In genomic region chr21:32712043-32712442, GRCh38 we compare ENCODE assay signal across 8 cellular contexts. TPM values are rescaled to one million over a fixed set of nuclear protein-coding genes. Genes with fewer than 3 reads are reported as not detected.
DNase-seq lines count a peak whose midpoint lies in the region; ATAC-seq lines count a peak whose summit lies in the region.

No MANE protein-coding gene starts in this region.

- peak; percentile 77 for DNase-seq in activated CD8-positive, alpha-beta memory T cell treated with anti-CD3 and anti-CD28 coated beads, Interleukin-2, amount 10 ng/mL, durations not matched to agents 7 days and 5 days
- DNase-seq in activated CD8-positive, alpha-beta memory T cell treated with anti-CD3 and anti-CD28 coated beads for 24 hours, result no peak
- DNase-seq in M059J (ENCODE audit: low read depth) (peak; percentile 11), NCI-H510A (lab: John Stamatoyannopoulos, UW) (no peak), T1000 (lab: John Stamatoyannopoulos, UW) (no peak), EL (no peak)
- no peak for DNase-seq in natural killer cell treated with Interleukin-12 subunit alpha and Interleukin-12 subunit beta and Interleukin-15 and Interleukin-18, amount 100 ng/mL, for 72 hours (ENCODE audit: low spot score)

- peaks cover 20% of the 10 kb centered on the region for H3K36me3 Mint-ChIP-seq in activated CD8-positive, alpha-beta memory T cell treated with anti-CD3 and anti-CD28 coated beads, Interleukin-2, amount 10 ng/mL, durations not matched to agents 7 days and 5 days
- no peaks in the 10 kb centered on the region for H3K36me3 Mint-ChIP-seq in natural killer cell treated with Interleukin-12 subunit alpha and Interleukin-12 subunit beta and Interleukin-15 and Interleukin-18, amount 100 ng/mL, for 72 hours

- peaks cover 21% of the 10 kb centered on the region for H3K4me1 Mint-ChIP-seq in activated CD8-positive, alpha-beta memory T cell treated with anti-CD3 and anti-CD28 coated beads, Interleukin-2, amount 10 ng/mL, durations not matched to agents 7 days and 5 days
- H3K4me1 Mint-ChIP-seq in natural killer cell treated with Interleukin-12 subunit alpha and Interleukin-12 subunit beta and Interleukin-15 and Interleukin-18, amount 100 ng/mL, for 72 hours (ENCODE audit: low read depth in 2 of 2), result peaks cover 24 to 28% of the 10 kb centered on the region in 2 donors

- H3K9me3 Mint-ChIP-seq in activated CD8-positive, alpha-beta memory T cell treated with anti-CD3 and anti-CD28 coated beads, Interleukin-2, amount 10 ng/mL, durations not matched to agents 7 days and 5 days (ENCODE audit: low read depth), result no peaks in the 10 kb centered on the region
- H3K9me3 Mint-ChIP-seq in natural killer cell treated with Interleukin-12 subunit alpha and Interleukin-12 subunit beta and Interleukin-15 and Interleukin-18, amount 100 ng/mL, for 72 hours, result no peaks in the 10 kb centered on the region

- CTCF ChIA-PET in activated CD8-positive, alpha-beta memory T cell treated with anti-CD3 and anti-CD28 coated beads, Interleukin-2, amount 10 ng/mL, durations not matched to agents 7 days and 5 days (lab: Charles Lee), result interaction anchor here (1.1 to 2.0 kb wide), 3 partner anchors 13 to 16 kb away, joined by 4 to 9 read pairs (median 5); partner anchors contain the start of gene SYNJ1

- no peak overlapping the region for H3K27ac Mint-ChIP-seq in activated CD8-positive, alpha-beta memory T cell treated with anti-CD3 and anti-CD28 coated beads, Interleukin-2, amount 10 ng/mL, durations not matched to agents 7 days and 5 days
- no peak overlapping the region for H3K27ac Mint-ChIP-seq in natural killer cell treated with Interleukin-12 subunit alpha and Interleukin-12 subunit beta and Interleukin-15 and Interleukin-18, amount 100 ng/mL, for 72 hours

- H3K4me3 Mint-ChIP-seq in activated CD8-positive, alpha-beta memory T cell treated with anti-CD3 and anti-CD28 coated beads, Interleukin-2, amount 10 ng/mL, durations not matched to agents 7 days and 5 days, result no peak overlapping the region
- no peak overlapping the region for H3K4me3 Mint-ChIP-seq in natural killer cell treated with Interleukin-12 subunit alpha and Interleukin-12 subunit beta and Interleukin-15 and Interleukin-18, amount 100 ng/mL, for 72 hours

- H3K27me3 Mint-ChIP-seq in activated CD8-positive, alpha-beta memory T cell treated with anti-CD3 and anti-CD28 coated beads, Interleukin-2, amount 10 ng/mL, durations not matched to agents 7 days and 5 days, result no peaks in the 10 kb centered on the region
- no peaks in the 10 kb centered on the region for H3K27me3 Mint-ChIP-seq in natural killer cell treated with Interleukin-12 subunit alpha and Interleukin-12 subunit beta and Interleukin-15 and Interleukin-18, amount 100 ng/mL, for 72 hours

- ATAC-seq in activated CD8-positive, alpha-beta memory T cell treated with anti-CD3 and anti-CD28 coated beads, Interleukin-2, amount 10 ng/mL, durations not matched to agents 7 days and 5 days, result peak; percentile 67
- ATAC-seq in HG02623 (IDR thresholded peaks at IDR 0.05; ENCODE audit: unreplicated experiment), result peak; percentile 99
- ATAC-seq in natural killer cell treated with Interleukin-12 subunit alpha and Interleukin-12 subunit beta and Interleukin-15 and Interleukin-18, amount 100 ng/mL, for 72 hours, result peak; percentile 63 to 77

RNA-seq across cellular contexts. Expression of gene SYNJ1, which starts 15.8 kb away (rescaled TPM):
- total RNA-seq in activated CD8-positive, alpha-beta memory T cell treated with anti-CD3 and anti-CD28 coated beads, Interleukin-2, amount 10 ng/mL, durations not matched to agents 7 days and 5 days, result 10 to 100 TPM; 15.2 to 21.3 TPM
- total RNA-seq in M059J (2014; rRNA removed; shearing (Covaris generic)), result 11.2 and 16.7 TPM in 2 replicates
- 10 to 100 TPM; 15.4 to 17.4 TPM for total RNA-seq in natural killer cell treated with Interleukin-12 subunit alpha and Interleukin-12 subunit beta and Interleukin-15 and Interleukin-18, amount 100 ng/mL, for 72 hours

RNA-seq across cellular contexts. Expression of gene PAXBP1, which starts 59.5 kb away (rescaled TPM):
- 10 to 100 TPM; 49.6 to 58.3 TPM for total RNA-seq in activated CD8-positive, alpha-beta memory T cell treated with anti-CD3 and anti-CD28 coated beads, Interleukin-2, amount 10 ng/mL, durations not matched to agents 7 days and 5 days
- total RNA-seq in M059J (2014; rRNA removed; shearing (Covaris generic)), result 10.6 and 13.3 TPM in 2 replicates
- 10 to 100 TPM; 41.2 to 75.5 TPM for total RNA-seq in natural killer cell treated with Interleukin-12 subunit alpha and Interleukin-12 subunit beta and Interleukin-15 and Interleukin-18, amount 100 ng/mL, for 72 hours

Comparison
In these comparisons a context has a peak if more than half of its experiments do, and no peak if none do; other contexts are left out.
1. DNase-seq: peak in activated CD8-positive, alpha-beta memory T cell treated with anti-CD3 and anti-CD28 coated beads, Interleukin-2, amount 10 ng/mL, durations not matched to agents 7 days and 5 days (single experiment) and M059J (single experiment); none in activated CD8-positive, alpha-beta memory T cell treated with anti-CD3 and anti-CD28 coated beads for 24 hours (single experiment), natural killer cell treated with Interleukin-12 subunit alpha and Interleukin-12 subunit beta and Interleukin-15 and Interleukin-18, amount 100 ng/mL, for 72 hours (single experiment), NCI-H510A (single experiment), T1000 (single experiment) and EL (single experiment).
2. Peak in every context shown above with its lines, with median percentiles within 50 percentile points of each other: ATAC-seq.